ENCODE assay signal across 1 cellular context in the genomic region with DNA sequence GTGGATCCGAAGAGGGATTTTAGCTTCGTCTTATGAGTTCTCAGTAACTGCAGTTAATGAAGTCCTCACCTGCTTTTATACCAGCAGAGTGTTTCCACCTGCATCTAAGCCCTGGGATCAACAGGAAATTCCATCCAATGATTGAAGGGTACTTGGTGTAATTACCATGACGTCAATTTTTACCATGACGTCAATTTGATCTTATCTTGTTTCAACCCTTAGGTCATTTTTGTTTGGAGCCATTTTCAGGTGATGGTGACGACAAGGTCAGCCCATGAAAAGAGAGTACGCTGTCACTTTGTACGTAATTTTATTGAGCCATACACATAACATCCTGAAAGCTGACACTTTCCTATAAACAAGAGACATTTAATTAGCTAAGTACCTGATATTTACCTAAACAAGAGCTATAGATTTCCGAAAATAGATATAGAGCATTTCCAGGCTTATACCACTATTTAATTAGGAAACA.
TF ChIP-seq lines count a peak whose summit lies in the region.

A gene (minus strand): TSS at position 51 of the 472 bp plus-strand sequence. CDS start 6,906 bp downstream, outside the sequence.

TF ChIP-seq in HEK293, 187 proteins besides CTCF, POLR2A, EP300 and RAD21 (continued from another document and continues in another):
- TF ChIP-seq, protein P1, sequence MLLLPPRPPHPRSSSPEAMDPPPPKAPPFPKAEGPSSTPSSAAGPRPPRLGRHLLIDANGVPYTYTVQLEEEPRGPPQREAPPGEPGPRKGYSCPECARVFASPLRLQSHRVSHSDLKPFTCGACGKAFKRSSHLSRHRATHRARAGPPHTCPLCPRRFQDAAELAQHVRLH (tag by site-specific recombination; IDR thresholded peaks at IDR 0.05) = peak; percentile 77
- TF ChIP-seq ZNF571 (tag by site-specific recombination; IDR thresholded peaks at IDR 0.05) = no peak
- TF ChIP-seq ZNF133 (tag by site-specific recombination; IDR thresholded peaks at IDR 0.05) = no peak
- no peak for TF ChIP-seq EGR2 (tag by site-specific recombination; IDR thresholded peaks at IDR 0.05; ENCODE audit: low read depth)
- TF ChIP-seq ZNF138 (tag by site-specific recombination; IDR thresholded peaks at IDR 0.05; ENCODE audit: borderline replicate concordance) = no peak
- TF ChIP-seq, protein P2, sequence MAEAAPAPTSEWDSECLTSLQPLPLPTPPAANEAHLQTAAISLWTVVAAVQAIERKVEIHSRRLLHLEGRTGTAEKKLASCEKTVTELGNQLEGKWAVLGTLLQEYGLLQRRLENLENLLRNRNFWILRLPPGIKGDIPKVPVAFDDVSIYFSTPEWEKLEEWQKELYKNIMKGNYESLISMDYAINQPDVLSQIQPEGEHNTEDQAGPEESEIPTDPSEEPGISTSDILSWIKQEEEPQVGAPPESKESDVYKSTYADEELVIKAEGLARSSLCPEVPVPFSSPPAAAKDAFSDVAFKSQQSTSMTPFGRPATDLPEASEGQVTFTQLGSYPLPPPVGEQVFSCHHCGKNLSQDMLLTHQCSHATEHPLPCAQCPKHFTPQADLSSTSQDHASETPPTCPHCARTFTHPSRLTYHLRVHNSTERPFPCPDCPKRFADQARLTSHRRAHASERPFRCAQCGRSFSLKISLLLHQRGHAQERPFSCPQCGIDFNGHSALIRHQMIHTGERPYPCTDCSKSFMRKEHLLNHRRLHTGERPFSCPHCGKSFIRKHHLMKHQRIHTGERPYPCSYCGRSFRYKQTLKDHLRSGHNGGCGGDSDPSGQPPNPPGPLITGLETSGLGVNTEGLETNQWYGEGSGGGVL (tag by site-specific recombination; IDR thresholded peaks at IDR 0.05) = peak; percentile 32
- TF ChIP-seq, protein P3, sequence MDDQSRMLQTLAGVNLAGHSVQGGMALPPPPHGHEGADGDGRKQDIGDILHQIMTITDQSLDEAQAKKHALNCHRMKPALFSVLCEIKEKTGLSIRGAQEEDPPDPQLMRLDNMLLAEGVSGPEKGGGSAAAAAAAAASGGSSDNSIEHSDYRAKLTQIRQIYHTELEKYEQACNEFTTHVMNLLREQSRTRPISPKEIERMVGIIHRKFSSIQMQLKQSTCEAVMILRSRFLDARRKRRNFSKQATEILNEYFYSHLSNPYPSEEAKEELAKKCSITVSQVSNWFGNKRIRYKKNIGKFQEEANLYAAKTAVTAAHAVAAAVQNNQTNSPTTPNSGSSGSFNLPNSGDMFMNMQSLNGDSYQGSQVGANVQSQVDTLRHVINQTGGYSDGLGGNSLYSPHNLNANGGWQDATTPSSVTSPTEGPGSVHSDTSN (CRISPR knock-in tag; IDR thresholded peaks at IDR 0.05) = no peak
- TF ChIP-seq, protein P4, sequence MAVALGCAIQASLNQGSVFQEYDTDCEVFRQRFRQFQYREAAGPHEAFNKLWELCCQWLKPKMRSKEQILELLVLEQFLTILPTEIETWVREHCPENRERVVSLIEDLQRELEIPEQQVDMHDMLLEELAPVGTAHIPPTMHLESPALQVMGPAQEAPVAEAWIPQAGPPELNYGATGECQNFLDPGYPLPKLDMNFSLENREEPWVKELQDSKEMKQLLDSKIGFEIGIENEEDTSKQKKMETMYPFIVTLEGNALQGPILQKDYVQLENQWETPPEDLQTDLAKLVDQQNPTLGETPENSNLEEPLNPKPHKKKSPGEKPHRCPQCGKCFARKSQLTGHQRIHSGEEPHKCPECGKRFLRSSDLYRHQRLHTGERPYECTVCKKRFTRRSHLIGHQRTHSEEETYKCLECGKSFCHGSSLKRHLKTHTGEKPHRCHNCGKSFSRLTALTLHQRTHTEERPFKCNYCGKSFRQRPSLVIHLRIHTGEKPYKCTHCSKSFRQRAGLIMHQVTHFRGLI (tag by site-specific recombination; IDR thresholded peaks at IDR 0.05) = no peak
- no peak for TF ChIP-seq ZNF621 (tag by site-specific recombination; IDR thresholded peaks at IDR 0.05)
- no peak for TF ChIP-seq ZBTB17 (tag by site-specific recombination; IDR thresholded peaks at IDR 0.05)
- TF ChIP-seq ZSCAN23 (tag by site-specific recombination; IDR thresholded peaks at IDR 0.05) = peak; percentile 79; the same call in 1 of the 2 replicates
- no peak for TF ChIP-seq ZNF521 (tag by site-specific recombination; IDR thresholded peaks at IDR 0.05)
- TF ChIP-seq, protein P5, sequence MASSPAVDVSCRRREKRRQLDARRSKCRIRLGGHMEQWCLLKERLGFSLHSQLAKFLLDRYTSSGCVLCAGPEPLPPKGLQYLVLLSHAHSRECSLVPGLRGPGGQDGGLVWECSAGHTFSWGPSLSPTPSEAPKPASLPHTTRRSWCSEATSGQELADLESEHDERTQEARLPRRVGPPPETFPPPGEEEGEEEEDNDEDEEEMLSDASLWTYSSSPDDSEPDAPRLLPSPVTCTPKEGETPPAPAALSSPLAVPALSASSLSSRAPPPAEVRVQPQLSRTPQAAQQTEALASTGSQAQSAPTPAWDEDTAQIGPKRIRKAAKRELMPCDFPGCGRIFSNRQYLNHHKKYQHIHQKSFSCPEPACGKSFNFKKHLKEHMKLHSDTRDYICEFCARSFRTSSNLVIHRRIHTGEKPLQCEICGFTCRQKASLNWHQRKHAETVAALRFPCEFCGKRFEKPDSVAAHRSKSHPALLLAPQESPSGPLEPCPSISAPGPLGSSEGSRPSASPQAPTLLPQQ (tag by site-specific recombination; IDR thresholded peaks at IDR 0.05) = no peak
- TF ChIP-seq, protein P6, sequence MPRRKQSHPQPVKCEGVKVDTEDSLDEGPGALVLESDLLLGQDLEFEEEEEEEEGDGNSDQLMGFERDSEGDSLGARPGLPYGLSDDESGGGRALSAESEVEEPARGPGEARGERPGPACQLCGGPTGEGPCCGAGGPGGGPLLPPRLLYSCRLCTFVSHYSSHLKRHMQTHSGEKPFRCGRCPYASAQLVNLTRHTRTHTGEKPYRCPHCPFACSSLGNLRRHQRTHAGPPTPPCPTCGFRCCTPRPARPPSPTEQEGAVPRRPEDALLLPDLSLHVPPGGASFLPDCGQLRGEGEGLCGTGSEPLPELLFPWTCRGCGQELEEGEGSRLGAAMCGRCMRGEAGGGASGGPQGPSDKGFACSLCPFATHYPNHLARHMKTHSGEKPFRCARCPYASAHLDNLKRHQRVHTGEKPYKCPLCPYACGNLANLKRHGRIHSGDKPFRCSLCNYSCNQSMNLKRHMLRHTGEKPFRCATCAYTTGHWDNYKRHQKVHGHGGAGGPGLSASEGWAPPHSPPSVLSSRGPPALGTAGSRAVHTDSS (tag by site-specific recombination; IDR thresholded peaks at IDR 0.05) = no peak
- TF ChIP-seq, protein P7, sequence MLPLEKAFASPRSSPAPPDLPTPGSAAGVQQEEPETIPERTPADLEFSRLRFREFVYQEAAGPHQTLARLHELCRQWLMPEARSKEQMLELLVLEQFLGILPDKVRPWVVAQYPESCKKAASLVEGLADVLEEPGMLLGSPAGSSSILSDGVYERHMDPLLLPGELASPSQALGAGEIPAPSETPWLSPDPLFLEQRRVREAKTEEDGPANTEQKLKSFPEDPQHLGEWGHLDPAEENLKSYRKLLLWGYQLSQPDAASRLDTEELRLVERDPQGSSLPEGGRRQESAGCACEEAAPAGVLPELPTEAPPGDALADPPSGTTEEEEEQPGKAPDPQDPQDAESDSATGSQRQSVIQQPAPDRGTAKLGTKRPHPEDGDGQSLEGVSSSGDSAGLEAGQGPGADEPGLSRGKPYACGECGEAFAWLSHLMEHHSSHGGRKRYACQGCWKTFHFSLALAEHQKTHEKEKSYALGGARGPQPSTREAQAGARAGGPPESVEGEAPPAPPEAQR (tag by site-specific recombination; IDR thresholded peaks at IDR 0.05) = no peak
- TF ChIP-seq ZNF23 (tag by site-specific recombination; IDR thresholded peaks at IDR 0.05; ENCODE audit: borderline replicate concordance) = no peak
- no peak for TF ChIP-seq ZNF747 (tag by site-specific recombination; IDR thresholded peaks at IDR 0.05)
- TF ChIP-seq ZFHX2 (tag by site-specific recombination; conservative IDR thresholded peaks at IDR 0.05) = no peak
- TF ChIP-seq, protein P8, sequence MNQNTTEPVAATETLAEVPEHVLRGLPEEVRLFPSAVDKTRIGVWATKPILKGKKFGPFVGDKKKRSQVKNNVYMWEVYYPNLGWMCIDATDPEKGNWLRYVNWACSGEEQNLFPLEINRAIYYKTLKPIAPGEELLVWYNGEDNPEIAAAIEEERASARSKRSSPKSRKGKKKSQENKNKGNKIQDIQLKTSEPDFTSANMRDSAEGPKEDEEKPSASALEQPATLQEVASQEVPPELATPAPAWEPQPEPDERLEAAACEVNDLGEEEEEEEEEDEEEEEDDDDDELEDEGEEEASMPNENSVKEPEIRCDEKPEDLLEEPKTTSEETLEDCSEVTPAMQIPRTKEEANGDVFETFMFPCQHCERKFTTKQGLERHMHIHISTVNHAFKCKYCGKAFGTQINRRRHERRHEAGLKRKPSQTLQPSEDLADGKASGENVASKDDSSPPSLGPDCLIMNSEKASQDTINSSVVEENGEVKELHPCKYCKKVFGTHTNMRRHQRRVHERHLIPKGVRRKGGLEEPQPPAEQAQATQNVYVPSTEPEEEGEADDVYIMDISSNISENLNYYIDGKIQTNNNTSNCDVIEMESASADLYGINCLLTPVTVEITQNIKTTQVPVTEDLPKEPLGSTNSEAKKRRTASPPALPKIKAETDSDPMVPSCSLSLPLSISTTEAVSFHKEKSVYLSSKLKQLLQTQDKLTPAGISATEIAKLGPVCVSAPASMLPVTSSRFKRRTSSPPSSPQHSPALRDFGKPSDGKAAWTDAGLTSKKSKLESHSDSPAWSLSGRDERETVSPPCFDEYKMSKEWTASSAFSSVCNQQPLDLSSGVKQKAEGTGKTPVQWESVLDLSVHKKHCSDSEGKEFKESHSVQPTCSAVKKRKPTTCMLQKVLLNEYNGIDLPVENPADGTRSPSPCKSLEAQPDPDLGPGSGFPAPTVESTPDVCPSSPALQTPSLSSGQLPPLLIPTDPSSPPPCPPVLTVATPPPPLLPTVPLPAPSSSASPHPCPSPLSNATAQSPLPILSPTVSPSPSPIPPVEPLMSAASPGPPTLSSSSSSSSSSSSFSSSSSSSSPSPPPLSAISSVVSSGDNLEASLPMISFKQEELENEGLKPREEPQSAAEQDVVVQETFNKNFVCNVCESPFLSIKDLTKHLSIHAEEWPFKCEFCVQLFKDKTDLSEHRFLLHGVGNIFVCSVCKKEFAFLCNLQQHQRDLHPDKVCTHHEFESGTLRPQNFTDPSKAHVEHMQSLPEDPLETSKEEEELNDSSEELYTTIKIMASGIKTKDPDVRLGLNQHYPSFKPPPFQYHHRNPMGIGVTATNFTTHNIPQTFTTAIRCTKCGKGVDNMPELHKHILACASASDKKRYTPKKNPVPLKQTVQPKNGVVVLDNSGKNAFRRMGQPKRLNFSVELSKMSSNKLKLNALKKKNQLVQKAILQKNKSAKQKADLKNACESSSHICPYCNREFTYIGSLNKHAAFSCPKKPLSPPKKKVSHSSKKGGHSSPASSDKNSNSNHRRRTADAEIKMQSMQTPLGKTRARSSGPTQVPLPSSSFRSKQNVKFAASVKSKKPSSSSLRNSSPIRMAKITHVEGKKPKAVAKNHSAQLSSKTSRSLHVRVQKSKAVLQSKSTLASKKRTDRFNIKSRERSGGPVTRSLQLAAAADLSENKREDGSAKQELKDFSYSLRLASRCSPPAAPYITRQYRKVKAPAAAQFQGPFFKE (tag by site-specific recombination; IDR thresholded peaks at IDR 0.05; ENCODE audit: borderline replicate concordance) = no peak
- TF ChIP-seq ZNF394 (tag by site-specific recombination; IDR thresholded peaks at IDR 0.05; ENCODE audit: borderline replicate concordance) = peak; percentile 25; the same call in 1 of the 2 replicates
- TF ChIP-seq ZFP41 (tag by site-specific recombination; IDR thresholded peaks at IDR 0.05; ENCODE audit: borderline replicate concordance) = no peak
- no peak for TF ChIP-seq ZNF585B (tag by site-specific recombination; IDR thresholded peaks at IDR 0.05)
- TF ChIP-seq, protein P9, sequence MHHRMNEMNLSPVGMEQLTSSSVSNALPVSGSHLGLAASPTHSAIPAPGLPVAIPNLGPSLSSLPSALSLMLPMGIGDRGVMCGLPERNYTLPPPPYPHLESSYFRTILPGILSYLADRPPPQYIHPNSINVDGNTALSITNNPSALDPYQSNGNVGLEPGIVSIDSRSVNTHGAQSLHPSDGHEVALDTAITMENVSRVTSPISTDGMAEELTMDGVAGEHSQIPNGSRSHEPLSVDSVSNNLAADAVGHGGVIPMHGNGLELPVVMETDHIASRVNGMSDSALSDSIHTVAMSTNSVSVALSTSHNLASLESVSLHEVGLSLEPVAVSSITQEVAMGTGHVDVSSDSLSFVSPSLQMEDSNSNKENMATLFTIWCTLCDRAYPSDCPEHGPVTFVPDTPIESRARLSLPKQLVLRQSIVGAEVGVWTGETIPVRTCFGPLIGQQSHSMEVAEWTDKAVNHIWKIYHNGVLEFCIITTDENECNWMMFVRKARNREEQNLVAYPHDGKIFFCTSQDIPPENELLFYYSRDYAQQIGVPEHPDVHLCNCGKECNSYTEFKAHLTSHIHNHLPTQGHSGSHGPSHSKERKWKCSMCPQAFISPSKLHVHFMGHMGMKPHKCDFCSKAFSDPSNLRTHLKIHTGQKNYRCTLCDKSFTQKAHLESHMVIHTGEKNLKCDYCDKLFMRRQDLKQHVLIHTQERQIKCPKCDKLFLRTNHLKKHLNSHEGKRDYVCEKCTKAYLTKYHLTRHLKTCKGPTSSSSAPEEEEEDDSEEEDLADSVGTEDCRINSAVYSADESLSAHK (tag by site-specific recombination; IDR thresholded peaks at IDR 0.05) = 0 out of 2 replicates have a peak, but pooled peaks have one; percentile 20
- TF ChIP-seq SALL2 (tag by site-specific recombination; IDR thresholded peaks at IDR 0.05; ENCODE audit: borderline replicate concordance) = no peak
- no peak for TF ChIP-seq ZNF311 (tag by site-specific recombination; IDR thresholded peaks at IDR 0.05; ENCODE audit: borderline replicate concordance)
- no peak for TF ChIP-seq ZNF596 (tag by site-specific recombination; IDR thresholded peaks at IDR 0.05)
- no peak for TF ChIP-seq ZNF530 (tag by site-specific recombination; IDR thresholded peaks at IDR 0.05; ENCODE audit: low read depth)
- TF ChIP-seq, protein P10, sequence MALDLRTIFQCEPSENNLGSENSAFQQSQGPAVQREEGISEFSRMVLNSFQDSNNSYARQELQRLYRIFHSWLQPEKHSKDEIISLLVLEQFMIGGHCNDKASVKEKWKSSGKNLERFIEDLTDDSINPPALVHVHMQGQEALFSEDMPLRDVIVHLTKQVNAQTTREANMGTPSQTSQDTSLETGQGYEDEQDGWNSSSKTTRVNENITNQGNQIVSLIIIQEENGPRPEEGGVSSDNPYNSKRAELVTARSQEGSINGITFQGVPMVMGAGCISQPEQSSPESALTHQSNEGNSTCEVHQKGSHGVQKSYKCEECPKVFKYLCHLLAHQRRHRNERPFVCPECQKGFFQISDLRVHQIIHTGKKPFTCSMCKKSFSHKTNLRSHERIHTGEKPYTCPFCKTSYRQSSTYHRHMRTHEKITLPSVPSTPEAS (tag by site-specific recombination; IDR thresholded peaks at IDR 0.05) = no peak
- peak; percentile 29 for TF ChIP-seq GLIS1 (tag by site-specific recombination; IDR thresholded peaks at IDR 0.05)
- no peak for TF ChIP-seq ZNF292 (tag by site-specific recombination; IDR thresholded peaks at IDR 0.05; ENCODE audit: borderline replicate concordance, low read depth)
- TF ChIP-seq ZNF223 (tag by site-specific recombination; IDR thresholded peaks at IDR 0.05) = no peak
- TF ChIP-seq, protein P11, sequence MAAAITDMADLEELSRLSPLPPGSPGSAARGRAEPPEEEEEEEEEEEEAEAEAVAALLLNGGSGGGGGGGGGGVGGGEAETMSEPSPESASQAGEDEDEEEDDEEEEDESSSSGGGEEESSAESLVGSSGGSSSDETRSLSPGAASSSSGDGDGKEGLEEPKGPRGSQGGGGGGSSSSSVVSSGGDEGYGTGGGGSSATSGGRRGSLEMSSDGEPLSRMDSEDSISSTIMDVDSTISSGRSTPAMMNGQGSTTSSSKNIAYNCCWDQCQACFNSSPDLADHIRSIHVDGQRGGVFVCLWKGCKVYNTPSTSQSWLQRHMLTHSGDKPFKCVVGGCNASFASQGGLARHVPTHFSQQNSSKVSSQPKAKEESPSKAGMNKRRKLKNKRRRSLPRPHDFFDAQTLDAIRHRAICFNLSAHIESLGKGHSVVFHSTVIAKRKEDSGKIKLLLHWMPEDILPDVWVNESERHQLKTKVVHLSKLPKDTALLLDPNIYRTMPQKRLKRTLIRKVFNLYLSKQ (tag by site-specific recombination; IDR thresholded peaks at IDR 0.05; ENCODE audit: borderline replicate concordance) = no peak
- no peak for TF ChIP-seq MYNN (tag by site-specific recombination; IDR thresholded peaks at IDR 0.05; ENCODE audit: borderline replicate concordance)
